Comparison of ENCODE assay signal across 9 cellular contexts in the genomic region with DNA sequence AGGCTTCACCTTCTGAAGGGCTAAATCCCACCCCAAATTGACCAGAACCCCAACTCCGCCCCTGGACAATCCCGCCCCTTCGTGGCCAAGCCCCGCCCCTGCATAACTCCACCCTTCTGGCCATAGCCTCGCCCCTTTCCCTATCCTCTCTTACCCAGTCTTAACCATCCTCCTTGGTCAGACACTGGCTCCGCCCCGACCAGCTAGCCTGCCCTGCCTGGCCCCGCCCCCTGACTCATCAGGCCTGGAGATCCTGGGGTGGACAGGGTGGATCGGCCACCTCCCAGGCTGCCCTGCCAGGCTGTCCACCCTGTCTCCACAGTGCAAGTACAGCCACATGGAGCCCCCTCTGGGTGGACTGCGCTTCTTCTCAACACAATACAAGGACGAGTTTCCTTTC. TPM values are rescaled to one million over a fixed set of nuclear protein-coding genes. Genes with fewer than 3 reads are reported as not detected.
DNase-seq lines count a peak whose midpoint lies in the region; ATAC-seq and TF ChIP-seq lines count a peak whose summit lies in the region.
"Had no signal": no experiment of that assay in that cellular context is flagged by ENCODE, and none has a peak within 500 bp of the region (broad histone marks: within the 10 kb centered on the region; RNA-seq: fewer than 3 reads in every experiment).

No MANE protein-coding gene starts in this region.

- H3K27me3 ChIP-seq in breast epithelium (peaks cover 0 to 3% of the 10 kb centered on the region in 2 donors), SJCRH30 (no peaks in the 10 kb centered on the region), psoas muscle (ENCODE audit: insufficient read depth in 3 of 3, low read length in 2 of 3) (peaks cover 0 to 21% (median 0%) of the 10 kb centered on the region in 3 donors)

- peaks cover 5% of the 10 kb centered on the region for H3K36me3 Mint-ChIP-seq in MCF 10A (ENCODE audit: insufficient read depth, unreplicated experiment)
- H3K36me3 Mint-ChIP-seq in activated naive CD4-positive, alpha-beta T cell treated with anti-CD3 and anti-CD28 coated beads for 36 hours (ENCODE audit: low read depth) = no peaks in the 10 kb centered on the region
- H3K36me3 Mint-ChIP-seq: naive thymus-derived CD8-positive, alpha-beta T cell had no signal

- H3K4me3 ChIP-seq in breast epithelium (no peak overlapping the region), SJCRH30 (no peak overlapping the region), fibroblast of mammary gland (ENCODE audit: control insufficient read depth, low read depth, low read length) (no peak overlapping the region), psoas muscle (no peak overlapping the region)

- CTCF ChIA-PET in MCF 10A (lab: Yijun Ruan, JAX) = interaction anchor here (0.6 kb wide), 1 partner anchor 36 kb away, joined by 3 read pairs; no protein-coding TSS in a partner anchor
- CTCF ChIA-PET in activated naive CD4-positive, alpha-beta T cell treated with anti-CD3 and anti-CD28 coated beads for 36 hours (lab: Charles Lee) = no interaction called here

- DNase-seq in MCF 10A (ENCODE audit: unreplicated experiment) (peak; percentile 96), breast epithelium (ENCODE audit: low spot score in 2 of 2) (no peak), SJCRH30 (peak; percentile 71 to 78), fibroblast of mammary gland (ENCODE audit: low read depth) (peak; percentile 91), psoas muscle (peak; percentile 83 to 87)
- no peak for DNase-seq in activated naive CD4-positive, alpha-beta T cell treated with anti-CD3 and anti-CD28 coated beads for 36 hours
- DNase-seq: naive thymus-derived CD8-positive, alpha-beta T cell had no signal

- no peaks in the 10 kb centered on the region for H3K4me1 ChIP-seq in breast epithelium
- H3K4me1 ChIP-seq in SJCRH30 = no peaks in the 10 kb centered on the region
- peaks cover 5% of the 10 kb centered on the region for H3K4me1 ChIP-seq in psoas muscle

- BruUV-seq in MCF 10A (replicated peaks; lab: Mats Ljungman, UMichigan) = no TSS peak

- TF ChIP-seq POLR2A in breast epithelium (IDR thresholded peaks at IDR 0.05) = no peak

- no peaks in the 10 kb centered on the region for H3K27me3 Mint-ChIP-seq in MCF 10A (ENCODE audit: insufficient read depth, unreplicated experiment)
- peaks cover 18% of the 10 kb centered on the region for H3K27me3 Mint-ChIP-seq in activated naive CD4-positive, alpha-beta T cell treated with anti-CD3 and anti-CD28 coated beads for 36 hours (ENCODE audit: low read depth)

- H3K27ac ChIP-seq in breast epithelium = no peak overlapping the region
- no peak overlapping the region for H3K27ac ChIP-seq in SJCRH30
- no peak overlapping the region for H3K27ac ChIP-seq in psoas muscle

- H3K4me1 Mint-ChIP-seq in MCF 10A (ENCODE audit: insufficient read depth, unreplicated experiment) = peaks cover 16% of the 10 kb centered on the region
- H3K4me1 Mint-ChIP-seq in activated naive CD4-positive, alpha-beta T cell treated with anti-CD3 and anti-CD28 coated beads for 36 hours (ENCODE audit: low read depth) = peaks cover 14% of the 10 kb centered on the region

- no peak overlapping the region for H3K4me3 Mint-ChIP-seq in MCF 10A (ENCODE audit: unreplicated experiment)
- H3K4me3 Mint-ChIP-seq in activated naive CD4-positive, alpha-beta T cell treated with anti-CD3 and anti-CD28 coated beads for 36 hours = no peak overlapping the region

- ATAC-seq in psoas muscle (peak; percentile 67 to 80 (median 77)), HG02973 (IDR thresholded peaks at IDR 0.05; ENCODE audit: unreplicated experiment) (no peak), GM19455 (IDR thresholded peaks at IDR 0.05; ENCODE audit: unreplicated experiment) (no peak)

- no peak for TF ChIP-seq CTCF in MCF 10A (IDR thresholded peaks at IDR 0.05; ENCODE audit: unreplicated experiment)
- no peak for TF ChIP-seq CTCF in breast epithelium (IDR thresholded peaks at IDR 0.05)
- TF ChIP-seq CTCF in fibroblast of mammary gland (conservative IDR thresholded peaks at IDR 0.05; ENCODE audit: control insufficient read depth, insufficient read depth, low read depth, low read length) = no peak
- TF ChIP-seq CTCF in psoas muscle (IDR thresholded peaks at IDR 0.05) = no peak

- no peak overlapping the region for H3K27ac Mint-ChIP-seq in MCF 10A (ENCODE audit: low read depth, unreplicated experiment)
- H3K27ac Mint-ChIP-seq in activated naive CD4-positive, alpha-beta T cell treated with anti-CD3 and anti-CD28 coated beads for 36 hours = no peak overlapping the region
- H3K27ac Mint-ChIP-seq: naive thymus-derived CD8-positive, alpha-beta T cell had no signal

- intact Hi-C loops in MCF 10A (cut with micrococcal nuclease) = loop anchor here (10.0 kb wide), 1 partner anchor 113 kb away; no protein-coding TSS in a partner anchor
- intact Hi-C loops in breast epithelium (cut with DNase I; ENCODE audit: low total_unique reads) = no loop called here
- intact Hi-C loops in psoas muscle (cut with DNase I) = no loop called here
- intact Hi-C loops in activated naive CD4-positive, alpha-beta T cell treated with anti-CD3 and anti-CD28 coated beads for 36 hours (cut with micrococcal nuclease) = no loop called here

- 39 to 42% (median 42%) methylated on average over 9 to 11 of the region's 11 CpGs for WGBS in psoas muscle, 3 donors

- H3K36me3 ChIP-seq in breast epithelium (no peaks in the 10 kb centered on the region), SJCRH30 (no peaks in the 10 kb centered on the region), psoas muscle (ENCODE audit: insufficient read depth in 1 of 2, low read depth in 1 of 2) (no peaks in the 10 kb centered on the region)

- H3K9me3 ChIP-seq in breast epithelium (no peaks in the 10 kb centered on the region), SJCRH30 (replicated peaks) (no peaks in the 10 kb centered on the region), psoas muscle (no peaks in the 10 kb centered on the region)

- no peaks in the 10 kb centered on the region for H3K9me3 Mint-ChIP-seq in MCF 10A (ENCODE audit: unreplicated experiment)
- no peaks in the 10 kb centered on the region for H3K9me3 Mint-ChIP-seq in activated naive CD4-positive, alpha-beta T cell treated with anti-CD3 and anti-CD28 coated beads for 36 hours
- H3K9me3 Mint-ChIP-seq: naive thymus-derived CD8-positive, alpha-beta T cell had no signal

- POLR2A ChIA-PET in MCF 10A (lab: Yijun Ruan, JAX) = no interaction called here

RNA-seq across cellular contexts. Expression of gene ZNF358, which starts 8.0 kb away (rescaled TPM):
- total RNA-seq in MCF 10A (2022) = 16.9 and 17.7 TPM in 2 replicates
- 10 to 100 TPM; 34.0 to 65.3 (median 34.7) TPM for total RNA-seq in breast epithelium
- 28.8 and 33.8 TPM in 2 replicates for total RNA-seq in SJCRH30 (2014; rRNA removed; shearing (Covaris generic))
- 100 to 1,000 TPM in 1 of 4 donors, 10 to 100 TPM in 3; 80.4 to 109 (median 90.1) TPM for total RNA-seq in psoas muscle
- 100 to 1,000 TPM in 1 of 3 donors, 10 to 100 TPM in 2; 38.1 to 110 (median 88.9) TPM for polyA plus RNA-seq in psoas muscle
- total RNA-seq in activated naive CD4-positive, alpha-beta T cell treated with anti-CD3 and anti-CD28 coated beads for 36 hours = 1 to 10 TPM; 3.7 to 3.9 TPM

RNA-seq across cellular contexts. Expression of gene MCOLN1, which starts 14.5 kb away (rescaled TPM):
- total RNA-seq in MCF 10A (2022) (10.8 and 13.9 TPM in 2 replicates), breast epithelium (10 to 100 TPM; 11.5 to 35.2 (median 16.4) TPM), psoas muscle (10 to 100 TPM; 15.4 to 23.8 (median 17.0) TPM)
- 3.8 and 5.8 TPM in 2 replicates for total RNA-seq in SJCRH30 (2014; rRNA removed; shearing (Covaris generic))
- 10 to 100 TPM; 15.9 to 28.6 (median 20.2) TPM for polyA plus RNA-seq in psoas muscle
- 1 to 10 TPM; 4.2 to 5.2 TPM for total RNA-seq in activated naive CD4-positive, alpha-beta T cell treated with anti-CD3 and anti-CD28 coated beads for 36 hours

RNA-seq across cellular contexts. Expression of gene PEX11G, which starts 19.0 kb away (rescaled TPM):
- total RNA-seq in MCF 10A (2022) (5.5 and 6.4 TPM in 2 replicates), breast epithelium (1 to 10 TPM; 5.4 to 9.8 (median 7.2) TPM), psoas muscle (1 to 10 TPM; 1.1 to 1.4 (median 1.2) TPM)
- not detected in 2 replicates for total RNA-seq in SJCRH30 (2014; rRNA removed; shearing (Covaris generic))
- 1 to 10 TPM; 1.0 to 1.1 (median 1.1) TPM for polyA plus RNA-seq in psoas muscle
- 1 to 10 TPM in 1 of 2 experiments, under 1 TPM in 1; 0.86 to 1.1 TPM for total RNA-seq in activated naive CD4-positive, alpha-beta T cell treated with anti-CD3 and anti-CD28 coated beads for 36 hours

RNA-seq across cellular contexts. Expression of gene PNPLA6, which starts 27.6 kb away (rescaled TPM):
- 75.8 and 96.1 TPM in 2 replicates for total RNA-seq in MCF 10A (2022)
- total RNA-seq in breast epithelium = 10 to 100 TPM; 35.8 to 56.4 (median 45.8) TPM
- 14.2 and 17.3 TPM in 2 replicates for total RNA-seq in SJCRH30 (2014; rRNA removed; shearing (Covaris generic))
- total RNA-seq in psoas muscle = 10 to 100 TPM; 53.3 to 72.8 (median 62.7) TPM
- polyA plus RNA-seq in psoas muscle = 10 to 100 TPM; 31.8 to 63.8 (median 34.6) TPM
- 10 to 100 TPM; 75.5 to 81.7 TPM for total RNA-seq in activated naive CD4-positive, alpha-beta T cell treated with anti-CD3 and anti-CD28 coated beads for 36 hours

Comparison
In these comparisons a context has a peak if more than half of its experiments do, and no peak if none do; other contexts are left out.
1. DNase-seq: peak in MCF 10A (single experiment), SJCRH30 (2 of 2), fibroblast of mammary gland (single experiment) and psoas muscle (2 of 2); none in breast epithelium (0 of 2) and activated naive CD4-positive, alpha-beta T cell treated with anti-CD3 and anti-CD28 coated beads for 36 hours (single experiment).
2. ATAC-seq: peak in psoas muscle (4 of 4); none in HG02973 (single experiment) and GM19455 (single experiment).